Comparison of ENCODE assay signal across 7 cellular contexts in genomic region chr12:51326762-51327439, GRCh38. TPM values are rescaled to one million over a fixed set of nuclear protein-coding genes. Genes with fewer than 3 reads are reported as not detected.
A peak's percentile ranks its signal among the peaks of the same experiment; 100 is the strongest.
DNase-seq lines count a peak whose midpoint lies in the region; ATAC-seq and FAIRE-seq lines count a peak whose summit lies in the region.

No MANE protein-coding gene starts in this region.

- peak overlapping the region; percentile 56 for H3K4me3 Mint-ChIP-seq in T-helper 1 cell treated with Interleukin-12 subunit alpha and Interleukin-12 subunit beta and Interleukin-4 antibody, amounts not matched to agents 30 μg/mL and 1 μg/mL, for 36 hours

- H3K9me3 Mint-ChIP-seq in T-helper 1 cell treated with Interleukin-12 subunit alpha and Interleukin-12 subunit beta and Interleukin-4 antibody, amounts not matched to agents 30 μg/mL and 1 μg/mL, for 36 hours = no peaks in the 10 kb centered on the region

- H3K4me3 ChIP-seq in skin epidermis (no peak overlapping the region), HAP-1 (no peak overlapping the region)

- peak; percentile 75 for FAIRE-seq in GM18507 (lab: Jason Lieb, UNC)
- no peak for FAIRE-seq in frontal cortex (lab: Jason Lieb, UNC)

- no peaks in the 10 kb centered on the region for H3K36me3 ChIP-seq in HAP-1 (replicated peaks)

- in situ Hi-C loops in HAP-1 (cut with MboI; ENCODE audit: low sequenced_read_pairs) = loop anchor here (25.0 kb wide), 1 partner anchor 515 kb away; no protein-coding TSS in a partner anchor

- H3K4me1 ChIP-seq in HAP-1 = peaks cover 3% of the 10 kb centered on the region; the same call in 1 of the 2 replicates

- H3K36me3 Mint-ChIP-seq in T-helper 1 cell treated with Interleukin-12 subunit alpha and Interleukin-12 subunit beta and Interleukin-4 antibody, amounts not matched to agents 30 μg/mL and 1 μg/mL, for 36 hours (ENCODE audit: low read depth) = peaks cover 17% of the 10 kb centered on the region

- peak overlapping the region; percentile 91 for H3K27ac Mint-ChIP-seq in T-helper 1 cell treated with Interleukin-12 subunit alpha and Interleukin-12 subunit beta and Interleukin-4 antibody, amounts not matched to agents 30 μg/mL and 1 μg/mL, for 36 hours

- H3K9me3 ChIP-seq in HAP-1 = no peaks in the 10 kb centered on the region

- H3K27ac ChIP-seq in skin epidermis = peak overlapping the region in 20 of 21 experiments; percentile 24 to 99 (median 70)

- H3K27me3 Mint-ChIP-seq in T-helper 1 cell treated with Interleukin-12 subunit alpha and Interleukin-12 subunit beta and Interleukin-4 antibody, amounts not matched to agents 30 μg/mL and 1 μg/mL, for 36 hours (ENCODE audit: low read depth) = no peaks in the 10 kb centered on the region

- ATAC-seq in HG03097 (IDR thresholded peaks at IDR 0.05; ENCODE audit: low FRiP score, unreplicated experiment) (peak; percentile 36), HG03039 (IDR thresholded peaks at IDR 0.05; ENCODE audit: unreplicated experiment) (no peak)

- no peaks in the 10 kb centered on the region for H3K27me3 ChIP-seq in HAP-1 (ENCODE audit: low read depth)

- H3K4me1 Mint-ChIP-seq in T-helper 1 cell treated with Interleukin-12 subunit alpha and Interleukin-12 subunit beta and Interleukin-4 antibody, amounts not matched to agents 30 μg/mL and 1 μg/mL, for 36 hours (ENCODE audit: low read depth) = peaks cover 59% of the 10 kb centered on the region

- DNase-seq in GM18507 (ENCODE audit: extremely low spot score, insufficient read length, low read depth) (peak; percentile 46), frontal cortex (ENCODE audit: low spot score in 2 of 2) (peak; percentile 28 to 30), HAP-1 (ENCODE audit: low spot score in 2 of 2) (no peak)

RNA-seq across cellular contexts. Expression of gene BIN2, which starts 2.9 kb away (rescaled TPM):
- total RNA-seq in frontal cortex = 1.2 TPM

RNA-seq across cellular contexts. Expression of gene CELA1, which starts 19.6 kb away (rescaled TPM):
- not detected for total RNA-seq in frontal cortex

RNA-seq across cellular contexts. Expression of gene SMAGP, which starts 56.7 kb away (rescaled TPM):
- 0.82 TPM for total RNA-seq in frontal cortex

Comparison
In these comparisons a context has a peak if more than half of its experiments do, and no peak if none do; other contexts are left out.
1. DNase-seq: peak in GM18507 (single experiment) and frontal cortex (2 of 2); none in HAP-1 (0 of 2).